8 cellular contexts compared by ENCODE assay signal in genomic region chr14:53153702-53154112, GRCh38. TPM values are rescaled to one million over a fixed set of nuclear protein-coding genes. Genes with fewer than 3 reads are reported as not detected.
DNase-seq lines count a peak whose midpoint lies in the region; ATAC-seq and TF ChIP-seq lines count a peak whose summit lies in the region.

No MANE protein-coding gene starts in this region.

- no peak for ATAC-seq in natural killer cell treated with Interleukin-12 subunit alpha and Interleukin-12 subunit beta and Interleukin-15 and Interleukin-18, amount 100 ng/mL, for 72 hours
- ATAC-seq in GM21447 (IDR thresholded peaks at IDR 0.05; ENCODE audit: unreplicated experiment) = no peak

- H3K79me2 ChIP-seq in KMS-11 (ENCODE audit: insufficient read depth, low read depth) = peaks cover 34% of the 10 kb centered on the region

- H3K36me3 Mint-ChIP-seq in natural killer cell treated with Interleukin-12 subunit alpha and Interleukin-12 subunit beta and Interleukin-15 and Interleukin-18, amount 100 ng/mL, for 72 hours = peaks cover 18% of the 10 kb centered on the region

- peaks cover 25% of the 10 kb centered on the region for H3K4me1 ChIP-seq in KMS-11 (ENCODE audit: low read depth, poor library complexity, severe bottlenecking)

- no peak for TF ChIP-seq CTCF in AG09309 (IDR thresholded peaks at IDR 0.05; ENCODE audit: control insufficient read depth, insufficient read depth, low read depth, low read length, missing control alignments)
- no peak for TF ChIP-seq CTCF in KMS-11 (conservative IDR thresholded peaks at IDR 0.05; ENCODE audit: low read depth, low read length)
- TF ChIP-seq CTCF in cardiac fibroblast (IDR thresholded peaks at IDR 0.05; ENCODE audit: low read depth, low read length) = no peak

- no peaks in the 10 kb centered on the region for H3K27me3 ChIP-seq in KMS-11 (ENCODE audit: insufficient read depth, low read depth)

- H3K9me3 Mint-ChIP-seq in natural killer cell treated with Interleukin-12 subunit alpha and Interleukin-12 subunit beta and Interleukin-15 and Interleukin-18, amount 100 ng/mL, for 72 hours = no peaks in the 10 kb centered on the region

- H2AFZ ChIP-seq in KMS-11 (ENCODE audit: low read depth) = peak overlapping the region; percentile 79

- DNase-seq in AG09309 (ENCODE audit: low read depth) (no peak), cardiac fibroblast (ENCODE audit: low read depth in 2 of 2) (no peak), DMS 273 (lab: John Stamatoyannopoulos, UW; ENCODE audit: unreplicated experiment) (no peak), DMS 273 treated with DMSO at 0.1 percent for 48 hours (lab: John Stamatoyannopoulos, UW) (no peak), cerebellum (ENCODE audit: low spot score) (no peak)
- DNase-seq in natural killer cell treated with Interleukin-12 subunit alpha and Interleukin-12 subunit beta and Interleukin-15 and Interleukin-18, amount 100 ng/mL, for 72 hours (ENCODE audit: low spot score) = no peak

- peak overlapping the region; percentile 68 for H3K27ac ChIP-seq in KMS-11

- no peaks in the 10 kb centered on the region for H3K27me3 Mint-ChIP-seq in natural killer cell treated with Interleukin-12 subunit alpha and Interleukin-12 subunit beta and Interleukin-15 and Interleukin-18, amount 100 ng/mL, for 72 hours

- H3K36me3 ChIP-seq in KMS-11 (ENCODE audit: insufficient read depth) = no peaks in the 10 kb centered on the region

- H3K4me1 Mint-ChIP-seq in natural killer cell treated with Interleukin-12 subunit alpha and Interleukin-12 subunit beta and Interleukin-15 and Interleukin-18, amount 100 ng/mL, for 72 hours (ENCODE audit: low read depth in 2 of 2) = peaks cover 42 to 49% of the 10 kb centered on the region in 2 donors

- peak overlapping the region; percentile 91 to 99 for H3K27ac Mint-ChIP-seq in natural killer cell treated with Interleukin-12 subunit alpha and Interleukin-12 subunit beta and Interleukin-15 and Interleukin-18, amount 100 ng/mL, for 72 hours

- H3K9ac ChIP-seq in KMS-11 = peak overlapping the region; percentile 52; the same call in 1 of the 2 replicates

- H4K20me1 ChIP-seq in KMS-11 (ENCODE audit: insufficient read depth) = peaks cover 7% of the 10 kb centered on the region; the same call in 1 of the 2 replicates

- peak overlapping the region; percentile 93 for H3K4me3 ChIP-seq in AG09309 (ENCODE audit: control insufficient read depth, low read depth, low read length)
- H3K4me3 ChIP-seq in KMS-11 (IDR thresholded peaks at IDR 0.05; ENCODE audit: insufficient read depth, low read depth, low read length) = no peak overlapping the region
- peak overlapping the region; percentile 42 to 88 for H3K4me3 ChIP-seq in cardiac fibroblast (replicated peaks in 1 of 2; ENCODE audit: low read depth in 2 of 2, low read length in 2 of 2)

- H3K4me2 ChIP-seq in KMS-11 = peak overlapping the region; percentile 66

- H3K4me3 Mint-ChIP-seq in natural killer cell treated with Interleukin-12 subunit alpha and Interleukin-12 subunit beta and Interleukin-15 and Interleukin-18, amount 100 ng/mL, for 72 hours = peak overlapping the region; percentile 100

RNA-seq across cellular contexts. Expression of gene DDHD1, which starts 0.6 kb away (rescaled TPM):
- total RNA-seq in natural killer cell treated with Interleukin-12 subunit alpha and Interleukin-12 subunit beta and Interleukin-15 and Interleukin-18, amount 100 ng/mL, for 72 hours = 10 to 100 TPM; 71.3 to 87.5 TPM
- 62.8 TPM for total RNA-seq in cerebellum
